Comparison of ENCODE assay signal across 16 cellular contexts in the genomic region with DNA sequence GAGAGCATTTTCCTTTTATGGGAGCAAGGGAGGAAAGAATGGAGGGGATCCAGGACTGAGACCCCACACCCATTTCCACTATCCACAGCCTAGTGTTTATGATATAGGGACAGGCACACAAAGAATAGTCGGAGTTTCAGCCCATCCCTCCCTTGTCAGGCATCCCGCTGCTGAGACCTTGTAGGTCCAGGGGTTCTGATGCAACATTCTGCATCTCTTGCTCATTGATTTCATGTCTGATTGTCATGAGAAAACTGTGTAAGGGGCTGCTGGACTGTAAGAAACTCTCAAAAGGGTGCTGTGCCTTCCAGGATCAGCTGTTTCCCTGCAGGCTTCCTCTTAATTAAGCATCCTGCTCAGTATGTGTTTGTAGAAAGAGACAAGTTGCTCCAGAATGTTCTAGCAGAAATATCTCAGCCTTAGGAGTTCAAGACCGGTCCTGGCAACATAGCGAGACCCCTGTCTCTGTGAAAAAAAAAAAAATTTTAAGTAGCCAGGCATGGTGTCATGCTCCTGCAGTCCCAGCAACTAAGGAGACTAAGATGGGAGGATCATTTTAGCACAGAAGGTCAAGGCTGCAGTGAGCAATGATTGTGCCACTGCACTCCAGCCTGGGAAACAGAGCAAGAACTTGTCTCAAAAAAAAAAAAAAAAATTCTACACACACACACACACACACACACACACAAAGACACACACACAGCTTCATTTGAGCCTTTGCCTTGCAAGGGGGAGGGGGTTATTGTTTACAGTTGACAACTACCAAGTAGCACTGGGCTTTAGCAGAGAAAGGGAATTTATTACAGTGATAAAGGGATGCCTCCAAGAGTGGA. TPM values are rescaled to one million over a fixed set of nuclear protein-coding genes. Genes with fewer than 3 reads are reported as not detected.
DNase-seq lines count a peak whose midpoint lies in the region; TF ChIP-seq lines count a peak whose summit lies in the region.
"Had no signal": no experiment of that assay in that cellular context is flagged by ENCODE, and none has a peak within 500 bp of the region (broad histone marks: within the 10 kb centered on the region; RNA-seq: fewer than 3 reads in every experiment).

No MANE protein-coding gene starts in this region.

- H3K27me3 Mint-ChIP-seq in brain, result peaks cover 6% of the 10 kb centered on the region

- no peaks in the 10 kb centered on the region for H3K36me3 Mint-ChIP-seq in brain
- H3K36me3 Mint-ChIP-seq: activated naive CD4-positive, alpha-beta T cell treated with anti-CD3 and anti-CD28 coated beads, Interleukin-2, amount 50 U/mL, for 72 hours had no signal

- H3K36me3 ChIP-seq in mesodermal cell (ENCODE audit: control insufficient read depth, insufficient read depth, low read length), result no peaks in the 10 kb centered on the region
- no peaks in the 10 kb centered on the region for H3K36me3 ChIP-seq in H7 (replicated peaks; ENCODE audit: control insufficient read depth, insufficient read depth, low read length)
- H3K36me3 ChIP-seq: HAP-1, SJCRH30 had no signal

- no peaks in the 10 kb centered on the region for H3K27me3 ChIP-seq in H7 (ENCODE audit: control insufficient read depth, insufficient read depth, low read length)
- H3K27me3 ChIP-seq: SJCRH30 had no signal

- WGBS in mesodermal cell (ENCODE audit: insufficient coverage in 2 of 2), 2 experiments, result 86 to 91% methylated on average over 3 to 4 of the region's 4 CpGs

- peak; percentile 11 for DNase-seq in NCI-H146 (lab: John Stamatoyannopoulos, UW)
- no peak for DNase-seq in NCI-H146 treated with DMSO at 0.1 percent for 48 hours (lab: John Stamatoyannopoulos, UW; ENCODE audit: unreplicated experiment)
- peak; percentile 35 for DNase-seq in MV-4-11 (lab: John Stamatoyannopoulos, UW)
- no peak for DNase-seq in G401 (ENCODE audit: low spot score)
- DNase-seq in H7, result no peak
- DNase-seq in kidney glomerular epithelial cell (lab: John Stamatoyannopoulos, UW), result no peak
- DNase-seq: activated CD4-positive, alpha-beta T cell treated with anti-CD3 and anti-CD28 coated beads, Interleukin-2, amount 10 ng/mL, durations not matched to agents 7 days and 5 days; CD8-positive, alpha-beta memory T cell; midbrain; SJCRH30; trophoblast cell had no signal

- H3K4me1 Mint-ChIP-seq in brain, result peaks cover 32% of the 10 kb centered on the region

- H3K4me3 ChIP-seq in mesodermal cell (ENCODE audit: extremely low read depth, insufficient read depth, low read length, poor library complexity, severe bottlenecking), result no peak overlapping the region
- no peak overlapping the region for H3K4me3 ChIP-seq in H7 (ENCODE audit: insufficient read depth, low read depth, low read length)
- H3K4me3 ChIP-seq: HAP-1, SJCRH30 had no signal

- peak overlapping the region; percentile 31 to 79 (median 52) for H3K27ac Mint-ChIP-seq in brain
- H3K27ac Mint-ChIP-seq: activated CD4-positive, alpha-beta T cell treated with anti-CD3 and anti-CD28 coated beads, Interleukin-2, amount 10 ng/mL, durations not matched to agents 7 days and 5 days; activated naive CD4-positive, alpha-beta T cell treated with anti-CD3 and anti-CD28 coated beads, Interleukin-2, amount 50 U/mL, for 72 hours; stimulated activated effector memory CD8-positive, alpha-beta T cell treated with anti-CD3 and anti-CD28 coated beads, Interleukin-12 subunit alpha, Interleukin-12 subunit beta, amount 100 ng/mL, for 72 hours had no signal

- H3K27ac ChIP-seq in mesodermal cell (ENCODE audit: low read depth, low read length, severe bottlenecking), result peak overlapping the region; percentile 85
- H3K27ac ChIP-seq: SJCRH30 had no signal

- peak overlapping the region in 1 of 5 experiments; percentile 31 for H3K4me3 Mint-ChIP-seq in brain
- H3K4me3 Mint-ChIP-seq: activated CD4-positive, alpha-beta T cell treated with anti-CD3 and anti-CD28 coated beads, Interleukin-2, amount 10 ng/mL, durations not matched to agents 7 days and 5 days; stimulated activated effector memory CD8-positive, alpha-beta T cell treated with anti-CD3 and anti-CD28 coated beads, Interleukin-12 subunit alpha, Interleukin-12 subunit beta, amount 100 ng/mL, for 72 hours had no signal

- in situ Hi-C loops in G401 (cut with HindIII; ENCODE audit: low sequenced_read_pairs), result no loop called here

- H3K9me3 ChIP-seq in mesodermal cell (ENCODE audit: control insufficient read depth, low read length), result no peaks in the 10 kb centered on the region
- H3K9me3 ChIP-seq: HAP-1, SJCRH30 had no signal

- H3K9me3 Mint-ChIP-seq in brain, result peaks cover 0 to 3% (median 0%) of the 10 kb centered on the region in 5 experiments
- H3K9me3 Mint-ChIP-seq: activated CD4-positive, alpha-beta T cell treated with anti-CD3 and anti-CD28 coated beads, Interleukin-2, amount 10 ng/mL, durations not matched to agents 7 days and 5 days; activated naive CD4-positive, alpha-beta T cell treated with anti-CD3 and anti-CD28 coated beads, Interleukin-2, amount 50 U/mL, for 72 hours; stimulated activated effector memory CD8-positive, alpha-beta T cell treated with anti-CD3 and anti-CD28 coated beads, Interleukin-12 subunit alpha, Interleukin-12 subunit beta, amount 100 ng/mL, for 72 hours had no signal

- no peak for TF ChIP-seq CTCF in brain (conservative IDR thresholded peaks at IDR 0.05)

- H3K4me1 ChIP-seq in mesodermal cell (ENCODE audit: control insufficient read depth, insufficient read depth, low read length, poor library complexity, severe bottlenecking), result peaks cover 4% of the 10 kb centered on the region
- H3K4me1 ChIP-seq: SJCRH30 had no signal

RNA-seq across cellular contexts. Expression of a gene that starts 5.1 kb away (rescaled TPM):
- polyA plus RNA-seq in brain (ENCODE audit: insufficient read depth, low read depth, low replicate concordance), result 14.9 TPM
- 29.3 TPM for polyA plus RNA-seq in mesodermal cell (2013, experiment 1 of 2)
- polyA plus RNA-seq in mesodermal cell (2013, experiment 2 of 2), result 23.7 TPM
- 37.7 and 54.2 TPM in 2 replicates for total RNA-seq in G401 (2014; rRNA removed; shearing (Covaris generic))
- total RNA-seq in H7 (2014; rRNA removed; shearing (Covaris generic)), result 91.5 and 99.6 TPM in 2 replicates

Comparison
In these comparisons a context has a peak if more than half of its experiments do, and no peak if none do; other contexts are left out.
1. DNase-seq: peak in NCI-H146 (single experiment) and MV-4-11 (single experiment); none in NCI-H146 treated with DMSO at 0.1 percent for 48 hours (single experiment), G401 (single experiment), H7 (single experiment) and kidney glomerular epithelial cell (single experiment).